In genomic region chr6:3848925-3849605, GRCh38 we compare ENCODE assay signal across 8 cellular contexts. TPM values are rescaled to one million over a fixed set of nuclear protein-coding genes. Genes with fewer than 3 reads are reported as not detected.
A peak's percentile ranks its signal among the peaks of the same experiment; 100 is the strongest.
DNase-seq lines count a peak whose midpoint lies in the region; ATAC-seq, FAIRE-seq and TF ChIP-seq lines count a peak whose summit lies in the region.

Gene FAM50B (plus strand): TSS chr6:3849373. CDS start chr6:3849812, 439 bp downstream.

- no peaks in the 10 kb centered on the region for H4K20me1 ChIP-seq in IMR-90 (ENCODE audit: insufficient read depth, low read length)

- H3K23ac ChIP-seq in IMR-90 (ENCODE audit: low read depth, low read length): peak within 1 kb of the TSS; percentile 79
- no peak within 1 kb of the TSS for H3K23ac ChIP-seq in trophoblast cell (ENCODE audit: low read length)

- no peaks in the 10 kb centered on the region for H3K27me3 ChIP-seq in IMR-90 (ENCODE audit: control insufficient read depth, insufficient read depth, low read length)
- H3K27me3 ChIP-seq in trophoblast cell (ENCODE audit: insufficient read depth, low read length): no peaks in the 10 kb centered on the region
- no peaks in the 10 kb centered on the region for H3K27me3 ChIP-seq in tibial artery

- peak within 1 kb of the TSS; percentile 89 for H4K5ac ChIP-seq in IMR-90 (ENCODE audit: low read depth, low read length)

- H3K79me1 ChIP-seq in IMR-90 (ENCODE audit: low read depth in 1 of 2, low read length in 2 of 2) (peaks cover 0 to 7% of the 10 kb centered on the region in 2 experiments; a peak in 1 of 4 replicates), trophoblast cell (ENCODE audit: low read length) (peaks cover 7% of the 10 kb centered on the region)

- dilution Hi-C loops in IMR-90 (cut with HindIII; ENCODE audit: low sequenced_read_pairs, unreplicated experiment): no loop called here

- no peak for FAIRE-seq in D721Med (lab: Jason Lieb, UNC)

- peak within 1 kb of the TSS; percentile 91 for H3K4me2 ChIP-seq in IMR-90 (ENCODE audit: low read depth, low read length)
- H3K4me2 ChIP-seq in trophoblast cell (ENCODE audit: low read length): peak within 1 kb of the TSS; percentile 72

- H4K12ac ChIP-seq in trophoblast cell (ENCODE audit: low read depth, low read length): peak within 1 kb of the TSS; percentile 83

- H3K4me3 ChIP-seq in IMR-90 (ENCODE audit: insufficient read depth, low read depth, low read length) (peak within 1 kb of the TSS; percentile 65), SK-N-MC (peak within 1 kb of the TSS; percentile 73), trophoblast cell (ENCODE audit: low read depth, low read length) (peak within 1 kb of the TSS; percentile 75), tibial artery (peak within 1 kb of the TSS; percentile 53 to 55)

- H2BK20ac ChIP-seq in IMR-90 (ENCODE audit: low read depth, low read length): peak within 1 kb of the TSS; percentile 82

- intact Hi-C loops in IMR-90 (cut with micrococcal nuclease): loop anchor here (1.0 to 5.0 kb wide), 6 partner anchors 79 to 318 kb away; no protein-coding TSS in a partner anchor
- intact Hi-C loops in Right ventricle myocardium superior (cut with DNase I): loop anchor here (2.0 to 10.0 kb wide), 2 partner anchors 84 to 136 kb away; no protein-coding TSS in a partner anchor
- intact Hi-C loops in tibial artery (cut with DNase I; ENCODE audit: low total_unique reads): loop anchor here (5.0 kb wide), 1 partner anchor 102 kb away; no protein-coding TSS in a partner anchor

- H3K18ac ChIP-seq in IMR-90 (ENCODE audit: low read depth, low read length) (peak within 1 kb of the TSS; percentile 59), trophoblast cell (ENCODE audit: low read length) (peak within 1 kb of the TSS; percentile 74)

- 55% methylated on average over 26 of the region's 49 CpGs; no CpG with 5 or more reads in 1 of the 2 experiments for WGBS in IMR-90 (ENCODE audit: extremely low coverage in 2 of 2, insufficient read length in 1 of 2), 2 experiments
- WGBS in trophoblast cell (ENCODE audit: extremely low coverage, insufficient coverage, insufficient read length): no CpG with 5 or more reads among the region's 49 CpGs

- in situ Hi-C loops in IMR-90 (cut with MboI; ENCODE audit: low sequenced_read_pairs): loop anchor here (5.0 kb wide), 1 partner anchor 102 kb away; no protein-coding TSS in a partner anchor

- BruUV-seq in IMR-90 (replicated peaks; lab: Mats Ljungman, UMichigan): no TSS peak

- peak within 1 kb of the TSS; percentile 86 for H3K4ac ChIP-seq in IMR-90 (ENCODE audit: low read depth, low read length)
- H3K4ac ChIP-seq in trophoblast cell (ENCODE audit: low read depth, low read length): peak within 1 kb of the TSS; percentile 50

- H3K9me1 ChIP-seq in IMR-90 (ENCODE audit: insufficient read depth, low read length): 0 out of 2 replicates have a peak, but pooled peaks cover 2% of the 10 kb centered on the region

- H3K14ac ChIP-seq in IMR-90 (replicated peaks; ENCODE audit: low read depth, low read length) (peak within 1 kb of the TSS; percentile 88), trophoblast cell (ENCODE audit: low read length) (peak within 1 kb of the TSS; percentile 55)

- ATAC-seq in GM21447 (IDR thresholded peaks at IDR 0.05; ENCODE audit: unreplicated experiment) (peak; percentile 86), IMR-90 (ENCODE audit: low read depth) (peak; percentile 96), Right ventricle myocardium superior (ENCODE audit: poor library complexity) (peak; percentile 98)

- CTCF ChIA-PET in IMR-90 (lab: Yijun Ruan, JAX): interaction anchor here (0.5 to 2.5 kb wide), 19 partner anchors 16 to 230 kb away, joined by 3 to 25 read pairs (median 5); no protein-coding TSS in a partner anchor

- H3K27ac ChIP-seq in IMR-90 (ENCODE audit: insufficient read depth, low read length) (peak within 1 kb of the TSS; percentile 69), SK-N-MC (no peak within 1 kb of the TSS), trophoblast cell (ENCODE audit: low read depth, low read length) (no peak within 1 kb of the TSS), tibial artery (peak within 1 kb of the TSS; percentile 75)

- TF ChIP-seq POLR2A in IMR-90 (IDR thresholded peaks at IDR 0.05; ENCODE audit: low read depth, low read length): no peak

- POLR2A ChIA-PET in IMR-90 (lab: Charles Lee; ENCODE audit: unreplicated experiment): interaction anchor here (0.6 kb wide), 1 partner anchor 1582 kb away, joined by 3 read pairs; no protein-coding TSS in a partner anchor

- peak; percentile 57 for DNase-seq in D721Med (ENCODE audit: insufficient read length, low spot score)
- DNase-seq in IMR-90: peak; percentile 80
- DNase-seq in SK-N-MC (ENCODE audit: low read depth, low spot score): no peak
- peak; percentile 73 for DNase-seq in activated naive CD8-positive, alpha-beta T cell treated with anti-CD3 and anti-CD28 coated beads, Interleukin-2, amount 50 U/mL, for 16 hours (ENCODE audit: low read depth, low spot score)
- peak; percentile 96 for DNase-seq in Right ventricle myocardium superior
- DNase-seq in trophoblast cell: peak; percentile 76 to 86
- DNase-seq in tibial artery: peak; percentile 91 to 97

- peak within 1 kb of the TSS; percentile 78 for H4K91ac ChIP-seq in IMR-90 (ENCODE audit: insufficient read depth, low read depth, low read length)
- peak within 1 kb of the TSS; percentile 67 for H4K91ac ChIP-seq in trophoblast cell (ENCODE audit: low read depth, low read length)

- H2AFZ ChIP-seq in IMR-90 (replicated peaks; ENCODE audit: low read length, poor library complexity): peak within 1 kb of the TSS; percentile 94
- H2AFZ ChIP-seq in trophoblast cell (ENCODE audit: insufficient read depth, low read length, poor library complexity): peak within 1 kb of the TSS; percentile 83

- H2BK5ac ChIP-seq in IMR-90 (ENCODE audit: low read depth, low read length, poor library complexity, severe bottlenecking): peak within 1 kb of the TSS; percentile 61
- peak within 1 kb of the TSS; percentile 15 for H2BK5ac ChIP-seq in trophoblast cell (ENCODE audit: low read depth, low read length, poor library complexity)

- H2BK15ac ChIP-seq in IMR-90 (ENCODE audit: low read depth, low read length): peak within 1 kb of the TSS; percentile 78; the same call in 2 of the 3 replicates

- TF ChIP-seq RAD21 in IMR-90 (IDR thresholded peaks at IDR 0.05; ENCODE audit: low read length): peak; percentile 86

- peak within 1 kb of the TSS; percentile 25; the same call in 1 of the 2 replicates for H3K56ac ChIP-seq in IMR-90 (ENCODE audit: extremely low read depth, insufficient read depth, low read length)

- peak within 1 kb of the TSS; percentile 58 for H2AK5ac ChIP-seq in IMR-90 (ENCODE audit: low read depth, low read length)
- H2AK5ac ChIP-seq in trophoblast cell (ENCODE audit: low read length): peak within 1 kb of the TSS; percentile 47

- H3K36me3 ChIP-seq in IMR-90 (ENCODE audit: control insufficient read depth, insufficient read depth, low read length) (no peaks in the 10 kb centered on the region), SK-N-MC (ENCODE audit: insufficient read depth, low read length) (no peaks in the 10 kb centered on the region; the same call in 1 of the 2 replicates), trophoblast cell (ENCODE audit: control insufficient read depth in 1 of 2, insufficient read depth in 2 of 2, low read length in 2 of 2) (no peaks in the 10 kb centered on the region), tibial artery (peaks cover 0 to 4% (median 0%) of the 10 kb centered on the region in 3 donors)

- peaks cover 5% of the 10 kb centered on the region for H3K79me2 ChIP-seq in trophoblast cell (ENCODE audit: control insufficient read depth, insufficient read depth, low read length, poor library complexity)

- H3K4me1 ChIP-seq in IMR-90 (ENCODE audit: control insufficient read depth, insufficient read depth, low read length): peaks cover 8% of the 10 kb centered on the region; the same call in 1 of the 2 replicates
- H3K4me1 ChIP-seq in trophoblast cell (ENCODE audit: control insufficient read depth in 1 of 2, insufficient read depth in 2 of 2, low read length in 2 of 2): peaks cover 9 to 11% of the 10 kb centered on the region in 2 experiments
- H3K4me1 ChIP-seq in tibial artery: peaks cover 0 to 46% (median 12%) of the 10 kb centered on the region in 4 donors

- H2AK9ac ChIP-seq in IMR-90 (replicated peaks; ENCODE audit: low read depth, low read length, poor library complexity): peak within 1 kb of the TSS; percentile 67

- H3K9me3 ChIP-seq in IMR-90 (ENCODE audit: control insufficient read depth, insufficient read depth, low read length) (no peaks in the 10 kb centered on the region), SK-N-MC (ENCODE audit: low read depth, low read length) (no peaks in the 10 kb centered on the region), trophoblast cell (ENCODE audit: insufficient read depth, low read depth, low read length) (peaks cover 10% of the 10 kb centered on the region), tibial artery (no peaks in the 10 kb centered on the region)

- peak within 1 kb of the TSS; percentile 63 for H2BK120ac ChIP-seq in IMR-90 (ENCODE audit: low read depth, low read length)
- peak within 1 kb of the TSS; percentile 15 for H2BK120ac ChIP-seq in trophoblast cell (ENCODE audit: insufficient read depth, low read length, poor library complexity)

- TF ChIP-seq CTCF in D721Med (IDR thresholded peaks at IDR 0.05; ENCODE audit: insufficient read depth, missing control alignments): peak; percentile 59
- TF ChIP-seq CTCF in IMR-90 (conservative IDR thresholded peaks at IDR 0.05; ENCODE audit: low read depth, low read length): peak; percentile 99
- peak; percentile 84 to 99 for TF ChIP-seq CTCF in tibial artery (IDR thresholded peaks at IDR 0.05)

- peak within 1 kb of the TSS; percentile 65 for H3K9ac ChIP-seq in IMR-90 (ENCODE audit: low read depth, low read length)
- H3K9ac ChIP-seq in SK-N-MC (ENCODE audit: insufficient read length): peak within 1 kb of the TSS; percentile 65
- peak within 1 kb of the TSS; percentile 72 for H3K9ac ChIP-seq in trophoblast cell (ENCODE audit: low read length)

- peak within 1 kb of the TSS; percentile 33 for H2BK12ac ChIP-seq in trophoblast cell (ENCODE audit: low read length)

- H4K8ac ChIP-seq in IMR-90 (ENCODE audit: low read depth in 2 of 2, low read length in 2 of 2) (peak within 1 kb of the TSS; percentile 93 to 98), trophoblast cell (ENCODE audit: low read depth, low read length) (peak within 1 kb of the TSS; percentile 97)

TF ChIP-seq in IMR-90, 13 proteins besides CTCF, POLR2A, EP300 and RAD21 (continues in another document):
- TF ChIP-seq MAZ (IDR thresholded peaks at IDR 0.05; ENCODE audit: borderline replicate concordance, low read depth, low read length): peak; percentile 84; the same call in 1 of the 2 replicates
- no peak for TF ChIP-seq RFX5 (IDR thresholded peaks at IDR 0.05; ENCODE audit: low read depth, low read length)
- no peak for TF ChIP-seq NFE2L2 (IDR thresholded peaks at IDR 0.05; ENCODE audit: low read depth, low read length)
- no peak for TF ChIP-seq MAFK (IDR thresholded peaks at IDR 0.05; ENCODE audit: low read depth, low read length)
- no peak for TF ChIP-seq CHD1 (IDR thresholded peaks at IDR 0.05; ENCODE audit: low read depth, low read length)

RNA-seq across cellular contexts. Expression of gene FAM50B, which starts in this region (rescaled TPM):
- total RNA-seq in IMR-90 (2012; rRNA removed) (3.9 and 4.1 TPM in 2 replicates), Right ventricle myocardium superior (28.9 TPM)
- 7.4 and 8.0 TPM in 2 replicates for polyA plus RNA-seq in IMR-90 (2012; rRNA removed)
- polyA plus RNA-seq in IMR-90 (2012; cell fraction: cytosol; rRNA removed): 6.4 and 11.4 TPM in 2 replicates
- polyA plus RNA-seq in IMR-90 (2012; cell fraction: nucleus; rRNA removed; ENCODE audit: low replicate concordance): 3.2 and 5.5 TPM in 2 replicates
- 1.3 TPM in 2 replicates for polyA plus RNA-seq in trophoblast cell (2013)

Comparison
In these comparisons a context has a peak if more than half of its experiments do, and no peak if none do; other contexts are left out.
1. H3K27ac ChIP-seq: peak in IMR-90 (single experiment) and tibial artery (2 of 2); none in SK-N-MC (single experiment) and trophoblast cell (single experiment).
2. Peak in every context shown above with its lines, with median percentiles within 50 percentile points of each other: CTCF ChIP-seq, ATAC-seq, H3K4me3 ChIP-seq and H3K9ac ChIP-seq.